31 cellular contexts compared by ENCODE assay signal in genomic region chr20:22942742-22943141, GRCh38.
"Had no signal": no experiment of that assay in that cellular context is flagged by ENCODE, and none has a peak within 500 bp of the region (broad histone marks: within the 10 kb centered on the region; RNA-seq: fewer than 3 reads in every experiment).

No MANE protein-coding gene starts in this region.

- H3K27me3 ChIP-seq: pancreas, right atrium auricular region, spleen, testis, tibial artery, transverse colon, uterus had no signal

- H3K4me3 ChIP-seq: pancreas, prostate gland, right atrium auricular region, skin epidermis, smooth muscle cell, spleen, suprapubic skin, testis, tibial artery, transverse colon, upper lobe of right lung, uterus had no signal

- H3K27ac Mint-ChIP-seq: naive thymus-derived CD8-positive, alpha-beta T cell; natural killer cell treated with Interleukin-12 subunit alpha and Interleukin-12 subunit beta and Interleukin-15 and Interleukin-18, amount 100 ng/mL, for 72 hours; nephron progenitor cell; stimulated activated memory B cell treated with anti-CD40 and anti-IgM and Interleukin-4, amounts not matched to agents 10 μg/mL and 1 μg/mL and 100 μg/mL, for 72 hours; stimulated activated naive CD8-positive, alpha-beta T cell treated with anti-CD3 and anti-CD28 coated beads, Interleukin-15, amount 100 ng/mL, for 72 hours; type B pancreatic cell had no signal

- H3K4me3 Mint-ChIP-seq: naive thymus-derived CD8-positive, alpha-beta T cell; natural killer cell treated with Interleukin-12 subunit alpha and Interleukin-12 subunit beta and Interleukin-15 and Interleukin-18, amount 100 ng/mL, for 72 hours; nephron progenitor cell; neural crest cell; stimulated activated memory B cell treated with anti-CD40 and anti-IgM and Interleukin-4, amounts not matched to agents 10 μg/mL and 1 μg/mL and 100 μg/mL, for 72 hours; stimulated activated naive CD8-positive, alpha-beta T cell treated with anti-CD3 and anti-CD28 coated beads, Interleukin-15, amount 100 ng/mL, for 72 hours; type B pancreatic cell had no signal

- ATAC-seq: naive thymus-derived CD8-positive, alpha-beta T cell; natural killer cell treated with Interleukin-12 subunit alpha and Interleukin-12 subunit beta and Interleukin-15 and Interleukin-18, amount 100 ng/mL, for 72 hours; pancreas; sciatic nerve; stimulated activated memory B cell treated with anti-CD40 and anti-IgM and Interleukin-4, amounts not matched to agents 10 μg/mL and 1 μg/mL and 100 μg/mL, for 72 hours; stimulated activated naive CD8-positive, alpha-beta T cell treated with anti-CD3 and anti-CD28 coated beads, Interleukin-15, amount 100 ng/mL, for 72 hours; stimulated activated naive CD8-positive, alpha-beta T cell treated with anti-CD3 and anti-CD28 coated beads, Interleukin-15, Interleukin-2, amounts not matched to agents 100 U/mL and 50 U/mL, for 24 hours; upper lobe of right lung had no signal

- H3K9me3 ChIP-seq: neutrophil, pancreas, prostate gland, right atrium auricular region, spleen, suprapubic skin, testis, tibial artery, transverse colon, upper lobe of right lung, uterus had no signal

- DNase-seq: naive thymus-derived CD8-positive, alpha-beta T cell; nephron progenitor cell; nucleus accumbens; pancreas; retina; spleen; stimulated activated CD4-positive, alpha-beta T cell treated with anti-CD3 and anti-CD28 coated beads, Interleukin-12 subunit alpha, Interleukin-12 subunit beta, amount 100 ng/mL, for 4 hours; stimulated activated CD4-positive, alpha-beta T cell treated with anti-CD3 and anti-CD28 coated beads, Interleukin-1b, Interleukin-23, amount 100 ng/mL, for 48 hours; stimulated activated CD4-positive, alpha-beta T cell treated with anti-CD3 and anti-CD28 coated beads, Interleukin-4, amount 100 ng/mL, for 1 hour; stimulated activated CD4-positive, alpha-beta T cell treated with anti-CD3 and anti-CD28 coated beads, Interleukin-4, amount 100 ng/mL, for 4 hours; stimulated activated CD8-positive, alpha-beta memory T cell treated with anti-CD3 and anti-CD28 coated beads, Interleukin-4, amount 100 ng/mL, for 48 hours; stimulated activated naive CD4-positive, alpha-beta T cell; stimulated activated naive CD8-positive, alpha-beta T cell treated with anti-CD3 and anti-CD28 coated beads, Interleukin-15, amount 100 ng/mL, for 72 hours; stimulated activated naive CD8-positive, alpha-beta T cell treated with anti-CD3 and anti-CD28 coated beads, Interleukin-15, Interleukin-2, amounts not matched to agents 100 U/mL and 50 U/mL, for 24 hours; substantia nigra; testis; tibial artery; transverse colon; upper lobe of right lung; uterus had no signal

- H3K4me1 ChIP-seq: pancreas, prostate gland, right atrium auricular region, suprapubic skin, transverse colon, upper lobe of right lung, uterus had no signal

- H3K36me3 Mint-ChIP-seq: naive thymus-derived CD8-positive, alpha-beta T cell; natural killer cell treated with Interleukin-12 subunit alpha and Interleukin-12 subunit beta and Interleukin-15 and Interleukin-18, amount 100 ng/mL, for 72 hours; stimulated activated memory B cell treated with anti-CD40 and anti-IgM and Interleukin-4, amounts not matched to agents 10 μg/mL and 1 μg/mL and 100 μg/mL, for 72 hours; type B pancreatic cell had no signal

- H3K9me3 Mint-ChIP-seq: natural killer cell treated with Interleukin-12 subunit alpha and Interleukin-12 subunit beta and Interleukin-15 and Interleukin-18, amount 100 ng/mL, for 72 hours; stimulated activated memory B cell treated with anti-CD40 and anti-IgM and Interleukin-4, amounts not matched to agents 10 μg/mL and 1 μg/mL and 100 μg/mL, for 72 hours; stimulated activated naive CD8-positive, alpha-beta T cell treated with anti-CD3 and anti-CD28 coated beads, Interleukin-15, amount 100 ng/mL, for 72 hours; type B pancreatic cell had no signal

- H3K27ac ChIP-seq: neutrophil, pancreas, prostate gland, right atrium auricular region, skin epidermis, spleen, suprapubic skin, testis, tibial artery, transverse colon, upper lobe of right lung, uterus had no signal

- H3K4me2 ChIP-seq: smooth muscle cell had no signal

- H3K27me3 Mint-ChIP-seq: stimulated activated memory B cell treated with anti-CD40 and anti-IgM and Interleukin-4, amounts not matched to agents 10 μg/mL and 1 μg/mL and 100 μg/mL, for 72 hours had no signal

- H3K36me3 ChIP-seq: neutrophil, pancreas, prostate gland, right atrium auricular region, spleen, suprapubic skin, tibial artery, transverse colon, upper lobe of right lung, uterus had no signal

- H3K4me1 Mint-ChIP-seq: naive thymus-derived CD8-positive, alpha-beta T cell; nephron progenitor cell; stimulated activated memory B cell treated with anti-CD40 and anti-IgM and Interleukin-4, amounts not matched to agents 10 μg/mL and 1 μg/mL and 100 μg/mL, for 72 hours; stimulated activated naive CD8-positive, alpha-beta T cell treated with anti-CD3 and anti-CD28 coated beads, Interleukin-15, amount 100 ng/mL, for 72 hours had no signal
